25 cellular contexts compared by ENCODE assay signal in the genomic region with DNA sequence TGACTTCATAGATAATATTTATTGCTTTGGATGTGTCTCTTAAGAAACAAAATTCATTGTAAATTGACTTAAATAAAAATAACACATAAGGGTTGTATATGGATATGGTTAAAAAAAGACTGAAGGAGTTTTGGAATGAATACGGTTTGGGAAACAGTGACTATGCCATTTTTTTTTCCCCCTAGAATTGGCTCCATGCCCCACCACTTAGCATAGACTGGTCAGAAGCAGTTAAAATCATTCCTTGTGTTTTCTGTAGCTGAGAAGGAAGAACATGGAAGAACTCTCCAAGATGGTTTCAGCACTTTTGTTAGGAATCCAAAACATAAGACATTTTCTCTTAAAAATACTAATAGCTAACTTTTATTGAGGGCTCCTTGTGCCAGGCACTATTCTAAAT. TPM values are rescaled to one million over a fixed set of nuclear protein-coding genes. Genes with fewer than 3 reads are reported as not detected.
DNase-seq lines count a peak whose midpoint lies in the region; ATAC-seq, FAIRE-seq and TF ChIP-seq lines count a peak whose summit lies in the region.
"Had no signal": no experiment of that assay in that cellular context is flagged by ENCODE, and none has a peak within 500 bp of the region (broad histone marks: within the 10 kb centered on the region; RNA-seq: fewer than 3 reads in every experiment).

No MANE protein-coding gene starts in this region.

- TF ChIP-seq POLR2A in GM18505 (IDR thresholded peaks at IDR 0.05; ENCODE audit: borderline replicate concordance, extremely low read depth, insufficient read depth, insufficient read length): no peak

- H3K27me3 ChIP-seq in A673 (replicated peaks; ENCODE audit: insufficient read depth, low read depth, low read length, poor library complexity) (peaks cover 18% of the 10 kb centered on the region), hepatocyte (peaks cover 6% of the 10 kb centered on the region), osteoblast (ENCODE audit: insufficient read depth, low read length) (peaks cover 10% of the 10 kb centered on the region)
- H3K27me3 ChIP-seq: BLaER1 had no signal

- H4K20me1 ChIP-seq in hepatocyte (ENCODE audit: insufficient read depth, poor library complexity, severe bottlenecking): no peaks in the 10 kb centered on the region
- no peaks in the 10 kb centered on the region for H4K20me1 ChIP-seq in osteoblast (ENCODE audit: insufficient read depth, low read length)
- H4K20me1 ChIP-seq: BLaER1 had no signal

- FAIRE-seq in endometrium (lab: Jason Lieb, UNC): peak; percentile 95
- FAIRE-seq: G401.6, GM12878, H54, RCC 7860 had no signal

- no peaks in the 10 kb centered on the region for H3K9me2 ChIP-seq in hepatocyte (replicated peaks; ENCODE audit: insufficient read depth)
- H3K9me2 ChIP-seq: SK-N-SH had no signal

- POLR2A ChIA-PET in A673 (lab: Charles Lee; ENCODE audit: low non-redundant PET): no interaction called here

- H3K9me3 Mint-ChIP-seq in activated naive CD4-positive, alpha-beta T cell treated with anti-CD3 and anti-CD28 coated beads, Interleukin-2, amount 50 U/mL, for 72 hours: peaks cover 3 to 5% of the 10 kb centered on the region in 2 donors

- H3K79me2 ChIP-seq in hepatocyte (no peaks in the 10 kb centered on the region), osteoblast (ENCODE audit: insufficient read depth, low read length) (no peaks in the 10 kb centered on the region)

- peaks cover 5% of the 10 kb centered on the region for H3K9me3 ChIP-seq in A673 (ENCODE audit: low read depth, low read length, poor library complexity, severe bottlenecking)
- H3K9me3 ChIP-seq in hepatocyte (ENCODE audit: low read depth): no peaks in the 10 kb centered on the region
- H3K9me3 ChIP-seq in osteoblast (ENCODE audit: low read depth, low read length): no peaks in the 10 kb centered on the region
- H3K9me3 ChIP-seq: SK-N-SH had no signal

- H3K36me3 ChIP-seq in A673 (ENCODE audit: insufficient read depth, low read length, poor library complexity, severe bottlenecking) (no peaks in the 10 kb centered on the region), hepatocyte (replicated peaks; ENCODE audit: insufficient read depth, low read depth) (no peaks in the 10 kb centered on the region), osteoblast (ENCODE audit: insufficient read depth, low read length) (no peaks in the 10 kb centered on the region)
- H3K36me3 ChIP-seq: BLaER1 had no signal

- CTCF ChIA-PET in A673 (lab: Charles Lee): interaction anchor here (0.6 kb wide), 1 partner anchor 85 kb away, joined by 4 read pairs; no protein-coding TSS in a partner anchor

- peak; percentile 17 for DNase-seq in A673 (ENCODE audit: low spot score)
- DNase-seq in hepatocyte (ENCODE audit: low spot score): peak; percentile 13
- DNase-seq in osteoblast (ENCODE audit: insufficient read length, low spot score, missing footprints): peak; percentile 36
- no peak for DNase-seq in activated naive CD4-positive, alpha-beta T cell treated with anti-CD3 and anti-CD28 coated beads, Interleukin-2, amount 50 U/mL, for 72 hours (ENCODE audit: low spot score in 2 of 2)
- no peak for DNase-seq in activated CD8-positive, alpha-beta memory T cell treated with anti-CD3 and anti-CD28 coated beads, Interleukin-2, amount 50 U/mL, for 48 hours
- no peak for DNase-seq in foreskin melanocyte
- DNase-seq: 8988T; CD4-positive, CD25-positive, alpha-beta regulatory T cell; DMS53; Karpas-422; NCI-H1092 treated with DMSO at 0.1 percent for 48 hours; NCI-H1436; NCI-H187; NCI-H524 treated with DMSO at 0.1 percent for 48 hours; NCI-H774; SK-N-SH had no signal

- WGBS in hepatocyte (ENCODE audit: low lambda C conversion rate, missing lambda C conversion rate): 64% methylated on average over 1 of the region's 1 CpG

- no peak for ATAC-seq in GM18505 (IDR thresholded peaks at IDR 0.05; ENCODE audit: unreplicated experiment)
- no peak for ATAC-seq in activated naive CD4-positive, alpha-beta T cell treated with anti-CD3 and anti-CD28 coated beads, Interleukin-2, amount 50 U/mL, for 72 hours
- ATAC-seq: GM12878 had no signal

- H3K4me1 ChIP-seq in A673 (ENCODE audit: insufficient read depth, low read length, poor library complexity, severe bottlenecking): peaks cover 5% of the 10 kb centered on the region
- no peaks in the 10 kb centered on the region for H3K4me1 ChIP-seq in hepatocyte (ENCODE audit: insufficient read depth)
- H3K4me1 ChIP-seq in osteoblast (ENCODE audit: insufficient read depth, low read length): no peaks in the 10 kb centered on the region
- H3K4me1 ChIP-seq: BLaER1 had no signal

- BruUV-seq in A673 (replicated peaks; lab: Mats Ljungman, UMichigan): no TSS peak

- H3K4me3 ChIP-seq in A673 (ENCODE audit: low read depth, low read length, poor library complexity, severe bottlenecking) (no peak overlapping the region), hepatocyte (no peak overlapping the region), osteoblast (ENCODE audit: insufficient read depth, low read length) (no peak overlapping the region)
- H3K4me3 ChIP-seq: BLaER1, GM12878 had no signal

- H3K36me3 Mint-ChIP-seq in activated naive CD4-positive, alpha-beta T cell treated with anti-CD3 and anti-CD28 coated beads, Interleukin-2, amount 50 U/mL, for 72 hours: no peaks in the 10 kb centered on the region

- TF ChIP-seq CTCF in A673 (conservative IDR thresholded peaks at IDR 0.05; ENCODE audit: low read depth, low read length) (no peak), hepatocyte (IDR thresholded peaks at IDR 0.05; ENCODE audit: poor library complexity) (no peak), osteoblast (IDR thresholded peaks at IDR 0.05; ENCODE audit: extremely low read depth, low read depth, low read length) (no peak)

- H3K4me2 ChIP-seq in hepatocyte: no peak overlapping the region
- H3K4me2 ChIP-seq in osteoblast (ENCODE audit: insufficient read depth, low read length): no peak overlapping the region
- H3K4me2 ChIP-seq: BLaER1, SK-N-SH had no signal

- H2AFZ ChIP-seq in hepatocyte (no peak overlapping the region), osteoblast (ENCODE audit: low read length) (no peak overlapping the region)

- no peak overlapping the region for H3K27ac ChIP-seq in A673 (ENCODE audit: low read depth, low read length, poor library complexity, severe bottlenecking)
- no peak overlapping the region for H3K27ac ChIP-seq in hepatocyte
- no peak overlapping the region for H3K27ac ChIP-seq in osteoblast (ENCODE audit: low read depth, low read length)
- H3K27ac ChIP-seq: BLaER1 had no signal

- intact Hi-C loops in A673 (cut with micrococcal nuclease; ENCODE audit: unreplicated experiment): no loop called here

- H3K27ac Mint-ChIP-seq in activated naive CD4-positive, alpha-beta T cell treated with anti-CD3 and anti-CD28 coated beads, Interleukin-2, amount 50 U/mL, for 72 hours: no peak overlapping the region
- H3K27ac Mint-ChIP-seq: CD4-positive, CD25-positive, alpha-beta regulatory T cell had no signal

RNA-seq across cellular contexts. Expression of gene FAM20A, which starts 39.4 kb away (rescaled TPM):
- not detected in 2 replicates for total RNA-seq in A673 (2021)
- 19.9 and 21.5 TPM in 2 replicates for total RNA-seq in hepatocyte
- 39.7 and 41.1 TPM in 2 replicates for polyA plus RNA-seq in hepatocyte
- total RNA-seq in osteoblast: 63.3 and 72.2 TPM in 2 replicates
- not detected for total RNA-seq in activated naive CD4-positive, alpha-beta T cell treated with anti-CD3 and anti-CD28 coated beads, Interleukin-2, amount 50 U/mL, for 72 hours
- total RNA-seq: CD4-positive, CD25-positive, alpha-beta regulatory T cell; Daoy; GM12878; HT-29 had no signal
- polyA plus RNA-seq: SK-N-SH had no signal

Comparison
In these comparisons a context has a peak if more than half of its experiments do, and no peak if none do; other contexts are left out.
1. DNase-seq: peak in A673 (single experiment), hepatocyte (single experiment) and osteoblast (single experiment); none in activated naive CD4-positive, alpha-beta T cell treated with anti-CD3 and anti-CD28 coated beads, Interleukin-2, amount 50 U/mL, for 72 hours (0 of 2), activated CD8-positive, alpha-beta memory T cell treated with anti-CD3 and anti-CD28 coated beads, Interleukin-2, amount 50 U/mL, for 48 hours (single experiment) and foreskin melanocyte (single experiment).
2. RNA of gene FAM20A, which starts 39.4 kb away (total RNA-seq): 63.3 to 72.2 TPM in osteoblast and 19.9 to 21.5 TPM in hepatocyte; not detected in A673 and not detected in activated naive CD4-positive, alpha-beta T cell treated with anti-CD3 and anti-CD28 coated beads, Interleukin-2, amount 50 U/mL, for 72 hours; every median in the first group is over 10 times any median in the second.